1 cellular context compared by ENCODE assay signal in genomic region chr15:94238539-94239118, GRCh38.
TF ChIP-seq lines count a peak whose summit lies in the region.

No MANE protein-coding gene starts in this region.

TF ChIP-seq in HepG2, 621 proteins besides CTCF, POLR2A, EP300 and RAD21:
- TF ChIP-seq CHCHD3 (CRISPR knock-in tag; IDR thresholded peaks at IDR 0.05) = no peak
- no peak for TF ChIP-seq TCF7L2 (IDR thresholded peaks at IDR 0.05; ENCODE audit: low read depth, low read length)
- TF ChIP-seq SP4 (CRISPR knock-in tag; IDR thresholded peaks at IDR 0.05) = no peak
- TF ChIP-seq FOXP1 (IDR thresholded peaks at IDR 0.05) = no peak
- TF ChIP-seq FOXP1 (CRISPR knock-in tag; IDR thresholded peaks at IDR 0.05) = no peak
- no peak for TF ChIP-seq ZBTB25 (CRISPR knock-in tag; IDR thresholded peaks at IDR 0.05)
- no peak for TF ChIP-seq ZNF160 (CRISPR knock-in tag; IDR thresholded peaks at IDR 0.05)
